ENCODE assay signal across 24 cellular contexts in the genomic region with DNA sequence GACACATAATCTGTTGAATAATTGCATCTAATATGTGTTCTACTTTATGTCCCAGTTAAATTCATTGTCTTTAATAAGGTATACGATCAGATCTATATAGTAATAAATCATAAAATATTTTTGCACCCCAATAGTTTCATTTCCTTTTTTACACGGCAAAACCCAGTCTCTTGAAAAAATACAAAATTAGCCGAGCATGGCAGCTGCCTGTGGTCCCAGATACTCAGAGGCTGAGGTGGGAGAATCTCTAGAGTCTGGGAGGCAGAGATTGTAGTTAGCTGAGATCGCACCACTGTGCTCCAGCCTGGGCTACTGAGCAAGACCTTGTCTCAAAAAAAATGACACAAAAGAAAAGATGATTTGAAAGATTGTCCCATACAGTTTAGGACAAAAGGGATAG. TPM values are rescaled to one million over a fixed set of nuclear protein-coding genes. Genes with fewer than 3 reads are reported as not detected.
A peak's percentile ranks its signal among the peaks of the same experiment; 100 is the strongest.
DNase-seq lines count a peak whose midpoint lies in the region; ATAC-seq, FAIRE-seq and TF ChIP-seq lines count a peak whose summit lies in the region.
"Had no signal": no experiment of that assay in that cellular context is flagged by ENCODE, and none has a peak within 500 bp of the region (broad histone marks: within the 10 kb centered on the region; RNA-seq: fewer than 3 reads in every experiment).

No MANE protein-coding gene starts in this region.

- H3K27ac ChIP-seq in left lung: no peak overlapping the region
- H3K27ac ChIP-seq: body of pancreas, C4-2B, sigmoid colon, SJCRH30, thyroid gland had no signal

- no peaks in the 10 kb centered on the region for H3K4me1 Mint-ChIP-seq in nephron progenitor cell

- TF ChIP-seq CTCF in left lung (IDR thresholded peaks at IDR 0.05) (no peak), nephron progenitor cell (IDR thresholded peaks at IDR 0.05) (no peak), GM20000 (IDR thresholded peaks at IDR 0.05; ENCODE audit: extremely low read depth, missing control alignments) (no peak)

- intact Hi-C loops in left lung (cut with DNase I): no loop called here

- peak; percentile 36 for FAIRE-seq in colon (lab: Jason Lieb, UNC)
- FAIRE-seq: D721Med had no signal

- H3K27me3 ChIP-seq in left lung: peaks cover 0 to 12% of the 10 kb centered on the region in 2 donors
- H3K27me3 ChIP-seq: body of pancreas, sigmoid colon, SJCRH30, thyroid gland had no signal

- H3K4me3 Mint-ChIP-seq in nephron progenitor cell: no peak overlapping the region
- H3K4me3 Mint-ChIP-seq: activated CD4-positive, alpha-beta T cell treated with anti-CD3 and anti-CD28 coated beads, Interleukin-2, amount 10 ng/mL, durations not matched to agents 7 days and 5 days; activated naive CD8-positive, alpha-beta T cell treated with anti-CD3 and anti-CD28 coated beads, Interleukin-2, amount 10 ng/mL, durations not matched to agents 7 days and 5 days; naive thymus-derived CD4-positive, alpha-beta T cell had no signal

- no peaks in the 10 kb centered on the region for H3K27me3 Mint-ChIP-seq in nephron progenitor cell (ENCODE audit: low read depth, poor library complexity)

- H3K4me1 ChIP-seq in left lung: no peaks in the 10 kb centered on the region
- H3K4me1 ChIP-seq: body of pancreas, HAP-1, sigmoid colon, SJCRH30, thyroid gland had no signal

- no peaks in the 10 kb centered on the region for H3K36me3 Mint-ChIP-seq in nephron progenitor cell (ENCODE audit: low read depth)
- H3K36me3 Mint-ChIP-seq: activated naive CD8-positive, alpha-beta T cell treated with anti-CD3 and anti-CD28 coated beads, Interleukin-2, amount 10 ng/mL, durations not matched to agents 7 days and 5 days; naive thymus-derived CD4-positive, alpha-beta T cell had no signal

- DNase-seq in left lung (no peak), nephron progenitor cell (no peak), GM20000 (ENCODE audit: low spot score) (no peak)
- DNase-seq in stimulated activated CD4-positive, alpha-beta T cell treated with anti-CD3 and anti-CD28 coated beads, Interleukin-1b, Interleukin-23, amount 100 ng/mL, for 48 hours: no peak
- DNase-seq: ACHN; activated CD4-positive, alpha-beta T cell treated with anti-CD3 and anti-CD28 coated beads, Interleukin-2, amount 10 ng/mL, durations not matched to agents 7 days and 5 days; activated naive CD8-positive, alpha-beta T cell treated with anti-CD3 and anti-CD28 coated beads, Interleukin-2, amount 10 ng/mL, durations not matched to agents 7 days and 5 days; body of pancreas; mesendoderm; naive thymus-derived CD4-positive, alpha-beta T cell; NCI-H187; NCI-H345; sigmoid colon; SJCRH30; stimulated activated naive CD8-positive, alpha-beta T cell treated with anti-CD3 and anti-CD28 coated beads, Interleukin-15, Interleukin-2, amounts not matched to agents 100 U/mL and 50 U/mL, for 24 hours; thyroid gland had no signal

- H3K4me3 ChIP-seq in left lung: no peak overlapping the region
- H3K4me3 ChIP-seq: body of pancreas, HAP-1, sigmoid colon, SJCRH30, thyroid gland had no signal

- H3K27ac Mint-ChIP-seq in nephron progenitor cell: no peak overlapping the region
- H3K27ac Mint-ChIP-seq: activated CD4-positive, alpha-beta T cell treated with anti-CD3 and anti-CD28 coated beads, Interleukin-2, amount 10 ng/mL, durations not matched to agents 7 days and 5 days; activated naive CD8-positive, alpha-beta T cell treated with anti-CD3 and anti-CD28 coated beads, Interleukin-2, amount 10 ng/mL, durations not matched to agents 7 days and 5 days; naive thymus-derived CD4-positive, alpha-beta T cell had no signal

- H3K36me3 ChIP-seq in left lung: no peaks in the 10 kb centered on the region
- H3K36me3 ChIP-seq: HAP-1, sigmoid colon, SJCRH30, thyroid gland had no signal

- H3K9me3 Mint-ChIP-seq in nephron progenitor cell: peaks cover 5% of the 10 kb centered on the region
- H3K9me3 Mint-ChIP-seq: activated CD4-positive, alpha-beta T cell treated with anti-CD3 and anti-CD28 coated beads, Interleukin-2, amount 10 ng/mL, durations not matched to agents 7 days and 5 days; naive thymus-derived CD4-positive, alpha-beta T cell had no signal

- peak; percentile 57 for ATAC-seq in GM18502 (IDR thresholded peaks at IDR 0.05; ENCODE audit: poor library complexity, unreplicated experiment)
- peak; percentile 50 for ATAC-seq in GM19452 (IDR thresholded peaks at IDR 0.05; ENCODE audit: unreplicated experiment)
- ATAC-seq in HG03175 (IDR thresholded peaks at IDR 0.05; ENCODE audit: unreplicated experiment): peak; percentile 67
- ATAC-seq in left lung: no peak
- ATAC-seq: body of pancreas; naive thymus-derived CD4-positive, alpha-beta T cell; Panc1; stimulated activated naive CD8-positive, alpha-beta T cell treated with anti-CD3 and anti-CD28 coated beads, Interleukin-15, Interleukin-2, amounts not matched to agents 100 U/mL and 50 U/mL, for 24 hours had no signal

- no peaks in the 10 kb centered on the region for H3K9me3 ChIP-seq in left lung
- H3K9me3 ChIP-seq: body of pancreas, HAP-1, sigmoid colon, thyroid gland had no signal

RNA-seq across cellular contexts. Expression of a gene that starts 52.3 kb away (rescaled TPM):
- total RNA-seq in left lung: 10 to 100 TPM; 71.9 to 76.8 TPM
